8 cellular contexts compared by ENCODE assay signal in genomic region chr16:52912565-52913173, GRCh38.
DNase-seq lines count a peak whose midpoint lies in the region; ATAC-seq and TF ChIP-seq lines count a peak whose summit lies in the region.

No MANE protein-coding gene starts in this region.

- peak; percentile 81 for TF ChIP-seq CTCF in GM12875 (IDR thresholded peaks at IDR 0.05; ENCODE audit: borderline replicate concordance, insufficient read depth, low read depth, low read length)
- no peak for TF ChIP-seq CTCF in omental fat pad (IDR thresholded peaks at IDR 0.05)

- ATAC-seq in HG03342 (IDR thresholded peaks at IDR 0.05; ENCODE audit: unreplicated experiment) (peak; percentile 77), omental fat pad (ENCODE audit: low FRiP score) (no peak)

- DNase-seq in AG08395 (ENCODE audit: low spot score) (peak; percentile 43), NCI-H510A treated with DMSO at 0.1 percent for 48 hours (lab: John Stamatoyannopoulos, UW) (peak; percentile 55), anterior cingulate cortex (lab: John Stamatoyannopoulos, UW) (peak in 50 of 58 donors; percentile 2 to 78 (median 42)), hippocampal formation (lab: John Stamatoyannopoulos, UW) (peak; percentile 39 to 69), smooth muscle cell of the brain vasculature (ENCODE audit: low read depth, low spot score) (peak; percentile 4), omental fat pad (ENCODE audit: low spot score) (no peak)

- H3K4me3 ChIP-seq in GM12875 (ENCODE audit: low read depth, low read length), result no peak overlapping the region
